17 cellular contexts compared by ENCODE assay signal in the genomic region with DNA sequence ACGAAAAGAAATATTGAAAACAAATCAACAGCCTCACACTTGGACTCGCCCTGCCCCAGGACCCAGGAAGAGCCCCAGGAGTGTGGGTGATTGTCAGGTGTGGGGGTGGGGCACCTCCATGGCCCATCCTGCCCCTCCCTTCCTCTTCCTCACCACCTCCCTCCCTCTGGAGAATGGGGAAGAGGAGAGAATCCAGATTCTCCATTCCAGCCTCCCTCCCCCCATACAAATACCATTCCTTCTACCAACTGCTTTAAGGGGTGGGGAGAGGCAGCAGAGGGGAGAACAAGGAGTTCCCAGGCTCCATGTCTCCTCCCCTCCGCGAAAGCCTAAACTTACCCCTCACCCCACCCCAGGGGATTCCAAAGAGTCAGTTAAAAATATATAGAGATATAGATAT. TPM values are rescaled to one million over a fixed set of nuclear protein-coding genes. Genes with fewer than 3 reads are reported as not detected.
DNase-seq lines count a peak whose midpoint lies in the region; ATAC-seq and TF ChIP-seq lines count a peak whose summit lies in the region.
"Had no signal": no experiment of that assay in that cellular context is flagged by ENCODE, and none has a peak within 500 bp of the region (broad histone marks: within the 10 kb centered on the region; RNA-seq: fewer than 3 reads in every experiment).

No MANE protein-coding gene starts in this region.

- H3K4me1 ChIP-seq in left ventricle myocardium inferior (peaks cover 59% of the 10 kb centered on the region), ovary (ENCODE audit: insufficient read depth) (peaks cover 18% of the 10 kb centered on the region), urinary bladder (ENCODE audit: insufficient read depth) (no peaks in the 10 kb centered on the region), smooth muscle cell (ENCODE audit: low read depth) (no peaks in the 10 kb centered on the region)
- H3K4me1 ChIP-seq: Caco-2, parathyroid adenoma had no signal

- H3K27ac ChIP-seq in caudate nucleus (ENCODE audit: low read depth, low read length): peak overlapping the region; percentile 12
- peak overlapping the region; percentile 75 for H3K27ac ChIP-seq in left ventricle myocardium inferior (replicated peaks)
- H3K27ac ChIP-seq in ovary: no peak overlapping the region
- peak overlapping the region; percentile 46 for H3K27ac ChIP-seq in urinary bladder (ENCODE audit: low read depth)
- H3K27ac ChIP-seq in smooth muscle cell (ENCODE audit: low read depth): no peak overlapping the region
- H3K27ac ChIP-seq: parathyroid adenoma had no signal

- H2AFZ ChIP-seq in smooth muscle cell (ENCODE audit: low read depth): no peak overlapping the region
- H2AFZ ChIP-seq: parathyroid adenoma had no signal

- intact Hi-C loops in left ventricle myocardium inferior (cut with micrococcal nuclease) (no loop called here), ovary (cut with DNase I) (loop anchor here in 1 of 4 donors (5.0 kb wide), 2 partner anchors 33 to 123 kb away; no protein-coding TSS in a partner anchor)

- H3K36me3 ChIP-seq in left ventricle myocardium inferior: peaks cover 33% of the 10 kb centered on the region
- no peaks in the 10 kb centered on the region for H3K36me3 ChIP-seq in ovary
- H3K36me3 ChIP-seq in urinary bladder (ENCODE audit: insufficient read depth): peaks cover 9% of the 10 kb centered on the region
- H3K36me3 ChIP-seq in smooth muscle cell (ENCODE audit: low read depth): no peaks in the 10 kb centered on the region

- H4K20me1 ChIP-seq in smooth muscle cell (ENCODE audit: low read depth): peaks cover 79% of the 10 kb centered on the region

- no peak for ATAC-seq in GM19397 (IDR thresholded peaks at IDR 0.05; ENCODE audit: unreplicated experiment)
- ATAC-seq: stimulated activated naive CD8-positive, alpha-beta T cell treated with anti-CD3 and anti-CD28 coated beads, Interleukin-15, Interleukin-2, amounts not matched to agents 100 U/mL and 50 U/mL, for 24 hours had no signal

- DNase-seq in caudate nucleus (lab: John Stamatoyannopoulos, UW) (no peak), left ventricle myocardium inferior (no peak), ovary (no peak), H4 (ENCODE audit: low spot score) (no peak), smooth muscle cell (lab: John Stamatoyannopoulos, UW; ENCODE audit: unreplicated experiment) (no peak)
- DNase-seq: activated naive CD8-positive, alpha-beta T cell treated with anti-CD3 and anti-CD28 coated beads, Interleukin-2, amount 10 ng/mL, durations not matched to agents 7 days and 5 days; Caco-2; KG1; kidney; NCI-H146; NCI-H748 treated with DMSO at 0.1 percent for 48 hours; SIG-M5; stimulated activated CD4-positive, alpha-beta T cell treated with anti-CD3 and anti-CD28 coated beads, Interleukin-4, amount 100 ng/mL, for 4 hours; stimulated activated naive CD8-positive, alpha-beta T cell treated with anti-CD3 and anti-CD28 coated beads, Interleukin-15, Interleukin-2, amounts not matched to agents 100 U/mL and 50 U/mL, for 24 hours had no signal

- no peaks in the 10 kb centered on the region for H3K79me2 ChIP-seq in smooth muscle cell (ENCODE audit: low read depth)
- H3K79me2 ChIP-seq: parathyroid adenoma had no signal

- H3K27me3 ChIP-seq in left ventricle myocardium inferior (ENCODE audit: low read depth) (no peaks in the 10 kb centered on the region), ovary (no peaks in the 10 kb centered on the region), smooth muscle cell (ENCODE audit: low read depth) (no peaks in the 10 kb centered on the region)

- H3K4me3 ChIP-seq in left ventricle myocardium inferior (no peak overlapping the region), ovary (no peak overlapping the region), urinary bladder (ENCODE audit: low read depth, low read length) (no peak overlapping the region), smooth muscle cell (no peak overlapping the region)

- no peaks in the 10 kb centered on the region for H3K9me3 ChIP-seq in left ventricle myocardium inferior (replicated peaks)
- no peaks in the 10 kb centered on the region for H3K9me3 ChIP-seq in ovary
- no peaks in the 10 kb centered on the region for H3K9me3 ChIP-seq in smooth muscle cell (replicated peaks; ENCODE audit: low read depth)
- H3K9me3 ChIP-seq: Caco-2 had no signal

- no peak for TF ChIP-seq POLR2A in ovary (IDR thresholded peaks at IDR 0.05)

- WGBS in ovary, 3 donors: 34 to 53% (median 49%) methylated on average over 4 of the region's 4 CpGs
- 58% methylated on average over 4 of the region's 4 CpGs for WGBS in urinary bladder
- 63% methylated on average over 4 of the region's 4 CpGs for WGBS in smooth muscle cell (ENCODE audit: low lambda C conversion rate)

- no peak overlapping the region for H3K4me2 ChIP-seq in smooth muscle cell

- TF ChIP-seq CTCF in left ventricle myocardium inferior (IDR thresholded peaks at IDR 0.05; ENCODE audit: borderline replicate concordance) (no peak), ovary (IDR thresholded peaks at IDR 0.05) (no peak), smooth muscle cell (IDR thresholded peaks at IDR 0.05; ENCODE audit: borderline replicate concordance, insufficient read depth, poor library complexity, severe bottlenecking) (no peak)

- H3K9ac ChIP-seq in smooth muscle cell (ENCODE audit: low read depth): no peak overlapping the region
- H3K9ac ChIP-seq: parathyroid adenoma had no signal

- TF ChIP-seq EP300 in ovary (IDR thresholded peaks at IDR 0.05): peak; percentile 63

- H3F3A ChIP-seq in smooth muscle cell (ENCODE audit: low read depth): peaks cover 15% of the 10 kb centered on the region

RNA-seq across cellular contexts. Expression of a gene that starts 36.7 kb away (rescaled TPM):
- total RNA-seq in left ventricle myocardium inferior: 96.8 TPM
- total RNA-seq in ovary: 10 to 100 TPM; 30.0 to 96.6 (median 64.0) TPM
- 10 to 100 TPM; 33.0 to 40.1 TPM for polyA plus RNA-seq in ovary
- 10.0 TPM for total RNA-seq in urinary bladder
- polyA plus RNA-seq in urinary bladder: 55.5 TPM
- total RNA-seq in H4 (2014; rRNA removed; shearing (Covaris generic)): 3.9 and 7.9 TPM in 2 replicates
- total RNA-seq in smooth muscle cell: 23.2 and 24.3 TPM in 2 replicates
- 40.5 and 45.6 TPM in 2 replicates for polyA plus RNA-seq in smooth muscle cell

Comparison
In these comparisons a context has a peak if more than half of its experiments do, and no peak if none do; other contexts are left out.
1. H3K27ac ChIP-seq: peak in caudate nucleus (single experiment), left ventricle myocardium inferior (single experiment) and urinary bladder (single experiment); none in ovary (0 of 2) and smooth muscle cell (single experiment).